Comparison of ENCODE assay signal across 1 cellular context in genomic region chr11:69635804-69636511, GRCh38.
TF ChIP-seq lines count a peak whose summit lies in the region.

No MANE protein-coding gene starts in this region.

TF ChIP-seq in GM23338, 12 proteins besides CTCF, POLR2A, EP300 and RAD21 (continued from another document):
- TF ChIP-seq, protein P1, sequence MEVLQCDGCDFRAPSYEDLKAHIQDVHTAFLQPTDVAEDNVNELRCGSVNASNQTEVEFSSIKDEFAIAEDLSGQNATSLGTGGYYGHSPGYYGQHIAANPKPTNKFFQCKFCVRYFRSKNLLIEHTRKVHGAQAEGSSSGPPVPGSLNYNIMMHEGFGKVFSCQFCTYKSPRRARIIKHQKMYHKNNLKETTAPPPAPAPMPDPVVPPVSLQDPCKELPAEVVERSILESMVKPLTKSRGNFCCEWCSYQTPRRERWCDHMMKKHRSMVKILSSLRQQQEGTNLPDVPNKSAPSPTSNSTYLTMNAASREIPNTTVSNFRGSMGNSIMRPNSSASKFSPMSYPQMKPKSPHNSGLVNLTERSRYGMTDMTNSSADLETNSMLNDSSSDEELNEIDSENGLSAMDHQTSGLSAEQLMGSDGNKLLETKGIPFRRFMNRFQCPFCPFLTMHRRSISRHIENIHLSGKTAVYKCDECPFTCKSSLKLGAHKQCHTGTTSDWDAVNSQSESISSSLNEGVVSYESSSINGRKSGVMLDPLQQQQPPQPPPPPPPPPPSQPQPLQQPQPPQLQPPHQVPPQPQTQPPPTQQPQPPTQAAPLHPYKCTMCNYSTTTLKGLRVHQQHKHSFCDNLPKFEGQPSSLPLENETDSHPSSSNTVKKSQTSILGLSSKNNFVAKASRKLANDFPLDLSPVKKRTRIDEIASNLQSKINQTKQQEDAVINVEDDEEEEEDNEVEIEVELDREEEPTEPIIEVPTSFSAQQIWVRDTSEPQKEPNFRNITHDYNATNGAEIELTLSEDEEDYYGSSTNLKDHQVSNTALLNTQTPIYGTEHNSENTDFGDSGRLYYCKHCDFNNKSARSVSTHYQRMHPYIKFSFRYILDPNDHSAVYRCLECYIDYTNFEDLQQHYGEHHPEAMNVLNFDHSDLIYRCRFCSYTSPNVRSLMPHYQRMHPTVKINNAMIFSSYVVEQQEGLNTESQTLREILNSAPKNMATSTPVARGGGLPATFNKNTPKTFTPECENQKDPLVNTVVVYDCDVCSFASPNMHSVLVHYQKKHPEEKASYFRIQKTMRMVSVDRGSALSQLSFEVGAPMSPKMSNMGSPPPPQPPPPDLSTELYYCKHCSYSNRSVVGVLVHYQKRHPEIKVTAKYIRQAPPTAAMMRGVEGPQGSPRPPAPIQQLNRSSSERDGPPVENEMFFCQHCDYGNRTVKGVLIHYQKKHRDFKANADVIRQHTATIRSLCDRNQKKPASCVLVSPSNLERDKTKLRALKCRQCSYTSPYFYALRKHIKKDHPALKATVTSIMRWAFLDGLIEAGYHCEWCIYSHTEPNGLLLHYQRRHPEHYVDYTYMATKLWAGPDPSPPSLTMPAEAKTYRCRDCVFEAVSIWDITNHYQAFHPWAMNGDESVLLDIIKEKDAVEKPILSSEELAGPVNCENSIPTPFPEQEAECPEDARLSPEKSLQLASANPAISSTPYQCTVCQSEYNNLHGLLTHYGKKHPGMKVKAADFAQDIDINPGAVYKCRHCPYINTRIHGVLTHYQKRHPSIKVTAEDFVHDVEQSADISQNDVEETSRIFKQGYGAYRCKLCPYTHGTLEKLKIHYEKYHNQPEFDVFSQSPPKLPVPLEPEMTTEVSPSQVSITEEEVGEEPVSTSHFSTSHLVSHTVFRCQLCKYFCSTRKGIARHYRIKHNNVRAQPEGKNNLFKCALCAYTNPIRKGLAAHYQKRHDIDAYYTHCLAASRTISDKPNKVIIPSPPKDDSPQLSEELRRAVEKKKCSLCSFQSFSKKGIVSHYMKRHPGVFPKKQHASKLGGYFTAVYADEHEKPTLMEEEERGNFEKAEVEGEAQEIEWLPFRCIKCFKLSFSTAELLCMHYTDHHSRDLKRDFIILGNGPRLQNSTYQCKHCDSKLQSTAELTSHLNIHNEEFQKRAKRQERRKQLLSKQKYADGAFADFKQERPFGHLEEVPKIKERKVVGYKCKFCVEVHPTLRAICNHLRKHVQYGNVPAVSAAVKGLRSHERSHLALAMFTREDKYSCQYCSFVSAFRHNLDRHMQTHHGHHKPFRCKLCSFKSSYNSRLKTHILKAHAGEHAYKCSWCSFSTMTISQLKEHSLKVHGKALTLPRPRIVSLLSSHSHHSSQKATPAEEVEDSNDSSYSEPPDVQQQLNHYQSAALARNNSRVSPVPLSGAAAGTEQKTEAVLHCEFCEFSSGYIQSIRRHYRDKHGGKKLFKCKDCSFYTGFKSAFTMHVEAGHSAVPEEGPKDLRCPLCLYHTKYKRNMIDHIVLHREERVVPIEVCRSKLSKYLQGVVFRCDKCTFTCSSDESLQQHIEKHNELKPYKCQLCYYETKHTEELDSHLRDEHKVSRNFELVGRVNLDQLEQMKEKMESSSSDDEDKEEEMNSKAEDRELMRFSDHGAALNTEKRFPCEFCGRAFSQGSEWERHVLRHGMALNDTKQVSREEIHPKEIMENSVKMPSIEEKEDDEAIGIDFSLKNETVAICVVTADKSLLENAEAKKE (CRISPR knock-in tag; IDR thresholded peaks at IDR 0.05): no peak
- no peak for TF ChIP-seq EZH2 (IDR thresholded peaks at IDR 0.05; ENCODE audit: low read depth, unreplicated experiment)
- no peak for TF ChIP-seq CREB1 (CRISPR knock-in tag; IDR thresholded peaks at IDR 0.05; ENCODE audit: low read depth)
- TF ChIP-seq EZH2phosphoT487 (IDR thresholded peaks at IDR 0.05; ENCODE audit: unreplicated experiment): no peak
- TF ChIP-seq, protein P2, sequence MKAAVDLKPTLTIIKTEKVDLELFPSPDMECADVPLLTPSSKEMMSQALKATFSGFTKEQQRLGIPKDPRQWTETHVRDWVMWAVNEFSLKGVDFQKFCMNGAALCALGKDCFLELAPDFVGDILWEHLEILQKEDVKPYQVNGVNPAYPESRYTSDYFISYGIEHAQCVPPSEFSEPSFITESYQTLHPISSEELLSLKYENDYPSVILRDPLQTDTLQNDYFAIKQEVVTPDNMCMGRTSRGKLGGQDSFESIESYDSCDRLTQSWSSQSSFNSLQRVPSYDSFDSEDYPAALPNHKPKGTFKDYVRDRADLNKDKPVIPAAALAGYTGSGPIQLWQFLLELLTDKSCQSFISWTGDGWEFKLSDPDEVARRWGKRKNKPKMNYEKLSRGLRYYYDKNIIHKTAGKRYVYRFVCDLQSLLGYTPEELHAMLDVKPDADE (IDR thresholded peaks at IDR 0.05): no peak
- TF ChIP-seq ZNF331 (CRISPR knock-in tag; IDR thresholded peaks at IDR 0.05; ENCODE audit: low read depth): no peak
- no peak for TF ChIP-seq JUNB (IDR thresholded peaks at IDR 0.05; ENCODE audit: unreplicated experiment)
- no peak for TF ChIP-seq STAT1 (IDR thresholded peaks at IDR 0.05; ENCODE audit: unreplicated experiment)
- no peak for TF ChIP-seq POLR2AphosphoS5 (IDR thresholded peaks at IDR 0.05; ENCODE audit: low read depth)
TF ChIP-seq in GM23338: peak in this region for 0.
